Comparison of ENCODE assay signal across 22 cellular contexts in the genomic region with DNA sequence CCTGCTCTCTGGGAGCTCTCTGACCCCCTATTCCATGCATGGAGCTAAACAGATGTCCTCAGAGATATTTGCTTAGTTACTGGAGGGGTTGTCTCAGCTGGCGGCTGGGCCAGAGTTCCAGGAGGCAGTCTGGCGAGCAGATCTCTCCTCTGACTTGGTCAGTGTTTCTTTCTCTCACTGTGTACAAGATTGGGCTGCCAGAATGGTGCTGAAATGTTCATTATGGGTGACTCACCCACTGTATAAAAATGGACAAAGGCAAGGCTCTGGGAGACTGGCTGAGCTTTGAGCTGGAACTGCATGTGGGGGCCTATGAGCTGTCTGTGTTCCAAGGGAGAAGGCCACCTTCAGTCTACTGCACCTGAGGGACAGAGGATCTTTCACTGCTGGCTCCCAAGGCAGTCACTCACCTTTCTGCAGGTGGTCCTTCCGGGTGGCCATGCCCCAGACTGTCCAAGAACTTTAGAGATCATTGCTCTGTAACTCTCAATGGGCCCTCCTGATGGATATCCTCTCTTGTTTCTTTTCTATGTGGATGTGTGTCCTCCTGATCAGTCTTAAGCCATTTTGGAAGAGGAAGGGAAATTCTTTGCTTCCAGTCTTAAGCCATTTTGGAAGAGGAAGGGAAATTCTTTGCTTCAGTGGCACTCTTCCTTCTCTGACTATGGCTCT.
DNase-seq lines count a peak whose midpoint lies in the region; ATAC-seq and TF ChIP-seq lines count a peak whose summit lies in the region.
"Had no signal": no experiment of that assay in that cellular context is flagged by ENCODE, and none has a peak within 500 bp of the region (broad histone marks: within the 10 kb centered on the region; RNA-seq: fewer than 3 reads in every experiment).

No MANE protein-coding gene starts in this region.

- no peak overlapping the region for H3K9ac ChIP-seq in PC-3 (ENCODE audit: low read length)
- H3K9ac ChIP-seq: neural progenitor cell had no signal

- TF ChIP-seq POLR2A in esophagus muscularis mucosa (IDR thresholded peaks at IDR 0.05; ENCODE audit: low read depth): no peak

- POLR2A ChIA-PET in PC-3 (lab: Charles Lee; ENCODE audit: unreplicated experiment): no interaction called here

- DNase-seq in heart right ventricle: no peak
- DNase-seq in cardiac septum (ENCODE audit: low spot score): no peak
- no peak for DNase-seq in PC-3
- peak; percentile 42 for DNase-seq in fibroblast of the aortic adventitia (ENCODE audit: low read depth)
- DNase-seq in aorta: no peak
- DNase-seq in anterior cingulate cortex (lab: John Stamatoyannopoulos, UW): no peak
- DNase-seq in esophagus muscularis mucosa (ENCODE audit: extremely low spot score): no peak
- no peak for DNase-seq in cerebellar nuclear complex (lab: John Stamatoyannopoulos, UW)
- DNase-seq: ACHN; activated CD4-positive, alpha-beta T cell treated with anti-CD3 and anti-CD28 coated beads, Interleukin-2, amount 10 ng/mL, durations not matched to agents 24 days and 14 days; activated naive CD4-positive, alpha-beta T cell treated with anti-CD3 and anti-CD28 coated beads for 36 hours; activated T-cell treated with anti-CD3 and anti-CD28 coated beads for 4 hours; body of pancreas; cortex of kidney; DMS53; HCEC 1CT; KG1; NCI-H1092 treated with DMSO at 0.1 percent for 48 hours; NCI-H510A; stimulated activated CD4-positive, alpha-beta T cell treated with anti-CD3 and anti-CD28 coated beads, Interleukin-4, amount 100 ng/mL, for 4 hours had no signal

- ATAC-seq in heart right ventricle (peak in 5 of 8 donors; percentile 51 to 74 (median 60)), PC-3 (0 out of 2 replicates have a peak, but pooled peaks have one; percentile 24), aorta (ENCODE audit: low FRiP score) (peak; percentile 78)
- ATAC-seq: body of pancreas had no signal

- no peaks in the 10 kb centered on the region for H3K9me2 ChIP-seq in PC-3 (replicated peaks; ENCODE audit: low read length)

- no peaks in the 10 kb centered on the region for H3K79me2 ChIP-seq in PC-3 (ENCODE audit: low read length)

- H2AFZ ChIP-seq in PC-3 (ENCODE audit: low read length): no peak overlapping the region
- H2AFZ ChIP-seq: neural progenitor cell had no signal

- H3K27ac ChIP-seq in heart right ventricle (no peak overlapping the region), PC-3 (ENCODE audit: low read length) (no peak overlapping the region), aorta (ENCODE audit: low read depth in 1 of 2, low read length in 2 of 2) (no peak overlapping the region), esophagus muscularis mucosa (replicated peaks in 1 of 4) (no peak overlapping the region)
- H3K27ac ChIP-seq: body of pancreas, neural progenitor cell, prostate gland had no signal

- BruUV-seq in PC-3 (replicated peaks; lab: Mats Ljungman, UMichigan): no TSS peak

- CTCF ChIA-PET in PC-3 (lab: Charles Lee): no interaction called here

- no peak for TF ChIP-seq EP300 in esophagus muscularis mucosa (IDR thresholded peaks at IDR 0.05)

- H3K4me2 ChIP-seq in PC-3 (ENCODE audit: low read length): no peak overlapping the region
- H3K4me2 ChIP-seq: neural progenitor cell had no signal

- H3K36me3 ChIP-seq in heart right ventricle: no peaks in the 10 kb centered on the region
- no peaks in the 10 kb centered on the region for H3K36me3 ChIP-seq in PC-3 (ENCODE audit: low read depth, low read length)
- no peaks in the 10 kb centered on the region for H3K36me3 ChIP-seq in aorta (ENCODE audit: control insufficient read depth in 1 of 2, insufficient read depth in 2 of 2, low read length in 1 of 2)
- H3K36me3 ChIP-seq in esophagus muscularis mucosa: no peaks in the 10 kb centered on the region
- H3K36me3 ChIP-seq: neural progenitor cell, prostate gland had no signal

- H3K4me3 ChIP-seq in heart right ventricle (no peak overlapping the region), PC-3 (ENCODE audit: low read length) (no peak overlapping the region), fibroblast of the aortic adventitia (ENCODE audit: low read depth, low read length) (no peak overlapping the region), aorta (ENCODE audit: low read length in 2 of 2) (no peak overlapping the region), esophagus muscularis mucosa (no peak overlapping the region)
- H3K4me3 ChIP-seq: body of pancreas, neural progenitor cell, prostate gland had no signal

- H3F3A ChIP-seq in PC-3 (ENCODE audit: low read length, unreplicated experiment): no peaks in the 10 kb centered on the region

- intact Hi-C loops in heart right ventricle (cut with DNase I) (no loop called here), cardiac septum (cut with DNase I) (no loop called here), PC-3 (cut with micrococcal nuclease) (no loop called here), aorta (cut with DNase I) (no loop called here), esophagus muscularis mucosa (cut with DNase I) (loop anchor here (1.0 kb wide), 1 partner anchor 11 kb away; no protein-coding TSS in a partner anchor)

- TF ChIP-seq CTCF in heart right ventricle (IDR thresholded peaks at IDR 0.05) (no peak), PC-3 (conservative IDR thresholded peaks at IDR 0.05; ENCODE audit: low read depth, low read length) (no peak), fibroblast of the aortic adventitia (IDR thresholded peaks at IDR 0.05; ENCODE audit: insufficient read depth, low read length) (no peak), esophagus muscularis mucosa (IDR thresholded peaks at IDR 0.05) (no peak)

- H3K4me1 ChIP-seq in heart right ventricle: no peaks in the 10 kb centered on the region
- H3K4me1 ChIP-seq in PC-3 (ENCODE audit: insufficient read depth, low read length): peaks cover 6% of the 10 kb centered on the region; the same call in 1 of the 2 replicates
- no peaks in the 10 kb centered on the region for H3K4me1 ChIP-seq in aorta (ENCODE audit: control insufficient read depth in 1 of 2, insufficient read depth in 2 of 2, low read length in 2 of 2)
- H3K4me1 ChIP-seq in esophagus muscularis mucosa: no peaks in the 10 kb centered on the region
- H3K4me1 ChIP-seq: body of pancreas, neural progenitor cell, prostate gland had no signal

- H3K27me3 ChIP-seq in heart right ventricle (no peaks in the 10 kb centered on the region), PC-3 (ENCODE audit: low read length) (no peaks in the 10 kb centered on the region), aorta (ENCODE audit: control insufficient read depth in 1 of 2, insufficient read depth in 2 of 2, low read length in 1 of 2) (no peaks in the 10 kb centered on the region), esophagus muscularis mucosa (no peaks in the 10 kb centered on the region)
- H3K27me3 ChIP-seq: body of pancreas, neural progenitor cell had no signal

- H3K9me3 ChIP-seq in heart right ventricle: no peaks in the 10 kb centered on the region
- no peaks in the 10 kb centered on the region for H3K9me3 ChIP-seq in PC-3 (ENCODE audit: low read length)
- H3K9me3 ChIP-seq in aorta (ENCODE audit: control insufficient read depth, low read length): no peaks in the 10 kb centered on the region
- H3K9me3 ChIP-seq in esophagus muscularis mucosa: no peaks in the 10 kb centered on the region
- H3K9me3 ChIP-seq: body of pancreas, prostate gland had no signal

- H4K20me1 ChIP-seq in PC-3 (ENCODE audit: low read length): no peaks in the 10 kb centered on the region

- 75 to 87% methylated on average over 3 of the region's 3 CpGs for WGBS in heart right ventricle, 2 donors
- WGBS in aorta, 2 donors: 81 to 83% methylated on average over 3 of the region's 3 CpGs
- 94% methylated on average over 3 of the region's 3 CpGs for WGBS in esophagus muscularis mucosa

Comparison
In these comparisons a context has a peak if more than half of its experiments do, and no peak if none do; other contexts are left out.
1. ATAC-seq: peak in every context shown above with its lines; median percentile 78 in aorta; 60 in heart right ventricle; 24 in PC-3.